ENCODE assay signal across 1 cellular context in genomic region chr6:44257753-44258324, GRCh38.
TF ChIP-seq lines count a peak whose summit lies in the region.

No MANE protein-coding gene starts in this region.

TF ChIP-seq in A549, 52 proteins besides CTCF, POLR2A, EP300 and RAD21 (continued from another document):
- no peak for TF ChIP-seq HES2 (IDR thresholded peaks at IDR 0.05)
- no peak for TF ChIP-seq FOXS1 (CRISPR knock-in tag; IDR thresholded peaks at IDR 0.05)
- no peak for TF ChIP-seq NFE2L2 (conservative IDR thresholded peaks at IDR 0.05; ENCODE audit: low read length)
- no peak; the same call in 1 of the 2 replicates for TF ChIP-seq POLR2AphosphoS2 (conservative IDR thresholded peaks at IDR 0.05; ENCODE audit: low read length)
- TF ChIP-seq CHD4 (IDR thresholded peaks at IDR 0.05; ENCODE audit: borderline replicate concordance) = no peak
- no peak for TF ChIP-seq JUNB (IDR thresholded peaks at IDR 0.05)
- no peak for TF ChIP-seq EHF (CRISPR knock-in tag; IDR thresholded peaks at IDR 0.05)
- no peak for TF ChIP-seq MAX (IDR thresholded peaks at IDR 0.05)
- no peak for TF ChIP-seq MAFK (IDR thresholded peaks at IDR 0.05; ENCODE audit: partially characterized antibody)
- TF ChIP-seq HMGXB4 (CRISPR knock-in tag; IDR thresholded peaks at IDR 0.05; ENCODE audit: borderline replicate concordance) = no peak
- TF ChIP-seq ESRRA (IDR thresholded peaks at IDR 0.05; ENCODE audit: borderline replicate concordance, low read length) = no peak; the same call in 1 of the 2 replicates
TF ChIP-seq in A549: peak in this region for 0.
